1 cellular context compared by ENCODE assay signal in the genomic region with DNA sequence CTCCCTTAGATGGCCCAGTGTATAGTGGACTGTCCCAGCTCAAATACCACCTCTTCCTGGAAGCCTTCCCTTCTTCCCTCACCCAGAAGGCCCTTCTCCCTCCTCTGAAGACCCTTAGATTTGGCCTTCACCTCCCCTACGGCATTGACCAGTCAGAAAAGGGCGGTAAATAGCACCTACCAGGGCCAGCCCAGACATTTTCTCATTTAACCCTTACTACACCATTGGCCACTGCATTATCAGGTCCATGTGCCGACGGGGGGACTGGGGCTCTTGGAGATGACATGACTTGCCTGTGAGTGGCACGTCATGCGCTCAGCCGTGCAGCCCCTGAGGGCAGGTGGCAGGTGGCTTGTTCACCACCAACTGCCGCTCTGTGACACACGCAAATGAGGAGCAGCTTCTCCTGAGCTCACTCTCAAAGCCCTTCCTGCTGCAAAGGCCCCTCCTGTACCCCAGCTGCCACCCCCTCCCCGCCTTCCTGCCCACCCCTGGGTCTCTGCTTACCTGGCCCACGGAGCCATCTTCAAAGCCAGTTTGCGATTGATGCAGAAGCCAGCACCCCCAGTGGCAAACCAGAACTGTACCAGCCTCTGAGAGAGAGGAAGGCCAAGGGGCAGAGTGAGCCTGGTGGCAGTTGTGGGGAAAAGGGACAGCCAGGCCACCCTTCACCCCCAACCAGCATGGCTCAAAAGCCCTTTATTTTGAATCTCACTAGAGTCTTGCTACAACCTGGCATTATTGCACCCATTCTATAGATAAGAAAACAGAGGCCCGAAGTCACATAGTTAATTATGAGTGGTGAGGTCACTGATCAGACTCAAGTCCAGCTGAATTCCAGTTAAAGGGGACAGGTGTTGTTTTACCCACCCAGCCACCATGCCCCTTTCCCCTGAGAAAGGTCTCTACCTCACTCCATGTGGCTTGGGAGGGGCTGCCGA.
A peak's percentile ranks its signal among the peaks of the same experiment; 100 is the strongest.
TF ChIP-seq lines count a peak whose summit lies in the region.

No MANE protein-coding gene starts in this region.

TF ChIP-seq in HepG2, 621 proteins besides CTCF, POLR2A, EP300 and RAD21:
- TF ChIP-seq, protein P1, sequence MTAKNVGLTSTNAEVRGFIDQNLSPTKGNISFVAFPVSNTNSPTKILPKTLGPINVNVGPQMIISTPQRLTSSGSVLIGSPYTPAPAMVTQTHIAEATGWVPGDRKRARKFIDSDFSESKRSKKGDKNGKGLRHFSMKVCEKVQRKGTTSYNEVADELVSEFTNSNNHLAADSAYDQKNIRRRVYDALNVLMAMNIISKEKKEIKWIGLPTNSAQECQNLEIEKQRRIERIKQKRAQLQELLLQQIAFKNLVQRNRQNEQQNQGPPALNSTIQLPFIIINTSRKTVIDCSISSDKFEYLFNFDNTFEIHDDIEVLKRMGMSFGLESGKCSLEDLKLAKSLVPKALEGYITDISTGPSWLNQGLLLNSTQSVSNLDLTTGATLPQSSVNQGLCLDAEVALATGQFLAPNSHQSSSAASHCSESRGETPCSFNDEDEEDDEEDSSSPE (CRISPR knock-in tag; IDR thresholded peaks at IDR 0.05) = no peak
- TF ChIP-seq ZNF652 (CRISPR knock-in tag; IDR thresholded peaks at IDR 0.05; ENCODE audit: borderline replicate concordance, low read depth) (peak; percentile 78), ZNF629 (CRISPR knock-in tag; conservative IDR thresholded peaks at IDR 0.05) (peak; percentile 86)
